20 cellular contexts compared by ENCODE assay signal in genomic region chr3:169169340-169169963, GRCh38.
DNase-seq lines count a peak whose midpoint lies in the region; ATAC-seq, FAIRE-seq and TF ChIP-seq lines count a peak whose summit lies in the region.
"Had no signal": no experiment of that assay in that cellular context is flagged by ENCODE, and none has a peak within 500 bp of the region (broad histone marks: within the 10 kb centered on the region; RNA-seq: fewer than 3 reads in every experiment).

No MANE protein-coding gene starts in this region.

- FAIRE-seq in pancreas (lab: Jason Lieb, UNC), result no peak
- FAIRE-seq: GM12891, GM18507 had no signal

- CTCF ChIA-PET in PC-9 (lab: Charles Lee), result no interaction called here

- H3K27ac ChIP-seq in PC-9 (peak overlapping the region; percentile 42), left lung (peak overlapping the region in 1 of 2 donors; percentile 31), pancreas (peak overlapping the region in 2 of 4 donors; percentile 10 to 15)

- ATAC-seq in left lung (peak; percentile 83), pancreas (peak; percentile 56 to 68 (median 60)), GM19328 (IDR thresholded peaks at IDR 0.05; ENCODE audit: unreplicated experiment) (no peak), HG03520 (IDR thresholded peaks at IDR 0.05; ENCODE audit: unreplicated experiment) (no peak)
- ATAC-seq: GM23338, HCT116 had no signal

- peak overlapping the region; percentile 33 for H3K4me2 ChIP-seq in PC-9
- H3K4me2 ChIP-seq: GM23338 had no signal

- WGBS in pancreas, 2 donors, result 17 to 23% methylated on average over 1 of the region's 1 CpG

- H3K4me3 ChIP-seq in PC-9, result no peak overlapping the region
- H3K4me3 ChIP-seq in left lung, result no peak overlapping the region
- no peak overlapping the region for H3K4me3 ChIP-seq in pancreas
- H3K4me3 ChIP-seq: GM23338 had no signal

- H4K20me1 ChIP-seq in PC-9 (ENCODE audit: insufficient read depth), result no peaks in the 10 kb centered on the region

- H3K9me3 ChIP-seq in PC-9 (ENCODE audit: insufficient read depth, low read depth) (no peaks in the 10 kb centered on the region), left lung (no peaks in the 10 kb centered on the region), pancreas (no peaks in the 10 kb centered on the region)

- no peak for TF ChIP-seq CTCF in PC-9 (conservative IDR thresholded peaks at IDR 0.05)
- no peak for TF ChIP-seq CTCF in left lung (IDR thresholded peaks at IDR 0.05)
- TF ChIP-seq CTCF in pancreas (IDR thresholded peaks at IDR 0.05), result no peak

- H3K9me2 ChIP-seq in PC-9 (ENCODE audit: insufficient read depth), result 0 out of 2 replicates have a peak, but pooled peaks cover 3% of the 10 kb centered on the region

- no TSS peak for BruUV-seq in PC-9 (replicated peaks; lab: Mats Ljungman, UMichigan)

- POLR2A ChIA-PET in PC-9 (lab: Charles Lee; ENCODE audit: unreplicated experiment), result no interaction called here

- H3K27me3 ChIP-seq in PC-9 (ENCODE audit: insufficient read depth, low read depth) (no peaks in the 10 kb centered on the region), left lung (no peaks in the 10 kb centered on the region), pancreas (no peaks in the 10 kb centered on the region)

- intact Hi-C loops in PC-9 (cut with micrococcal nuclease; ENCODE audit: unreplicated experiment) (no loop called here), left lung (cut with DNase I) (no loop called here), pancreas (cut with DNase I) (no loop called here)

- DNase-seq in DMS53 treated with DMSO at 0.1 percent for 48 hours (lab: John Stamatoyannopoulos, UW; ENCODE audit: unreplicated experiment) (peak; percentile 46), PC-9 (peak in 1 of 2 experiments; percentile 61), left lung (no peak), pancreas (no peak), NCI-H187 (lab: John Stamatoyannopoulos, UW) (no peak)
- no peak for DNase-seq in activated T-cell treated with anti-CD3 and anti-CD28 coated beads, Interleukin-2, amount 50 U/mL, for 48 hours
- DNase-seq: C1 segment of cervical spinal cord; Calu3; CD4-positive, alpha-beta memory T cell; COR-L47; DMS153; DMS79 treated with DMSO at 0.1 percent for 48 hours; GF-D8; H9 had no signal

- no peak overlapping the region for H2AFZ ChIP-seq in PC-9
- H2AFZ ChIP-seq: GM23338 had no signal

- H3F3A ChIP-seq in PC-9 (ENCODE audit: insufficient read depth, low read depth), result peaks cover 26% of the 10 kb centered on the region

- H3K36me3 ChIP-seq in PC-9 (ENCODE audit: low read depth) (no peaks in the 10 kb centered on the region), left lung (no peaks in the 10 kb centered on the region), pancreas (no peaks in the 10 kb centered on the region)

- H3K79me2 ChIP-seq in PC-9 (ENCODE audit: low read depth), result no peaks in the 10 kb centered on the region

- H3K4me1 ChIP-seq in PC-9 (replicated peaks; ENCODE audit: insufficient read depth) (peaks cover 52% of the 10 kb centered on the region), left lung (peaks cover 0 to 6% of the 10 kb centered on the region in 2 donors), pancreas (peaks cover 0 to 26% (median 7%) of the 10 kb centered on the region in 3 donors)

Comparison
In these comparisons a context has a peak if more than half of its experiments do, and no peak if none do; other contexts are left out.
1. ATAC-seq: peak in left lung (single experiment) and pancreas (4 of 4); none in GM19328 (single experiment) and HG03520 (single experiment).